ENCODE assay signal across 1 cellular context in genomic region chr2:240585101-240585500, GRCh38.
TF ChIP-seq lines count a peak whose summit lies in the region.

No MANE protein-coding gene starts in this region.

TF ChIP-seq in endothelial cell of umbilical vein, 7 proteins besides CTCF, POLR2A, EP300 and RAD21:
- TF ChIP-seq FOS (IDR thresholded peaks at IDR 0.05; ENCODE audit: borderline replicate concordance, insufficient read depth, low read length): no peak
- no peak for TF ChIP-seq EZH2 (IDR thresholded peaks at IDR 0.05; ENCODE audit: borderline replicate concordance, low read depth, low read length, severe bottlenecking)
- TF ChIP-seq MAX (IDR thresholded peaks at IDR 0.05; ENCODE audit: insufficient read depth, insufficient read length): no peak
- TF ChIP-seq POLR2AphosphoS5 (IDR thresholded peaks at IDR 0.05; ENCODE audit: insufficient read depth, low read depth, low read length): no peak
- TF ChIP-seq GATA2 (IDR thresholded peaks at IDR 0.05; ENCODE audit: insufficient read depth, insufficient read length, low read depth, low read length): no peak
- TF ChIP-seq JUN (IDR thresholded peaks at IDR 0.05; ENCODE audit: borderline replicate concordance, insufficient read depth, insufficient read length, low read depth): no peak
- TF ChIP-seq MYC (IDR thresholded peaks at IDR 0.05; ENCODE audit: low read depth, low read length): no peak
